Comparison of ENCODE assay signal across 8 cellular contexts in genomic region chr2:95158441-95158840, GRCh38. TPM values are rescaled to one million over a fixed set of nuclear protein-coding genes. Genes with fewer than 3 reads are reported as not detected.
DNase-seq lines count a peak whose midpoint lies in the region; ATAC-seq and TF ChIP-seq lines count a peak whose summit lies in the region.

No MANE protein-coding gene starts in this region.

- no peak for ATAC-seq in HG03439 (IDR thresholded peaks at IDR 0.05; ENCODE audit: unreplicated experiment)

- intact Hi-C loops in left ventricle myocardium inferior (cut with micrococcal nuclease): no loop called here

- H3K36me3 ChIP-seq in WERI-Rb-1 (peaks cover 35% of the 10 kb centered on the region), left ventricle myocardium inferior (peaks cover 38% of the 10 kb centered on the region)

- TF ChIP-seq CTCF in GM12864 (IDR thresholded peaks at IDR 0.05; ENCODE audit: low read depth, low read length, missing control alignments) (no peak), WERI-Rb-1 (IDR thresholded peaks at IDR 0.05; ENCODE audit: low read depth, low read length) (no peak), left ventricle myocardium inferior (IDR thresholded peaks at IDR 0.05; ENCODE audit: borderline replicate concordance) (no peak)

- H3K27me3 ChIP-seq in WERI-Rb-1 (ENCODE audit: insufficient read depth, low read depth, severe bottlenecking) (no peaks in the 10 kb centered on the region), left ventricle myocardium inferior (ENCODE audit: low read depth) (no peaks in the 10 kb centered on the region)

- peaks cover 4% of the 10 kb centered on the region for H3K9me3 ChIP-seq in WERI-Rb-1 (ENCODE audit: severe bottlenecking)
- peaks cover 20% of the 10 kb centered on the region for H3K9me3 ChIP-seq in left ventricle myocardium inferior (replicated peaks)

- H3K4me1 ChIP-seq in left ventricle myocardium inferior: peaks cover 24% of the 10 kb centered on the region

- DNase-seq in GM12864 (ENCODE audit: low read depth) (no peak), WERI-Rb-1 (peak; percentile 54), left ventricle myocardium inferior (no peak), skeletal muscle cell (ENCODE audit: low read depth) (no peak), SHP77 treated with DMSO at 0.1 percent for 48 hours (lab: John Stamatoyannopoulos, UW) (no peak), NCI-H748 treated with DMSO at 0.1 percent for 48 hours (lab: John Stamatoyannopoulos, UW) (no peak), DMS153 (lab: John Stamatoyannopoulos, UW) (no peak)

- H3K27ac ChIP-seq in WERI-Rb-1 (peak overlapping the region; percentile 78), left ventricle myocardium inferior (replicated peaks) (peak overlapping the region; percentile 86)

- H3K4me3 ChIP-seq in GM12864 (ENCODE audit: low read depth, low read length) (peak overlapping the region; percentile 74), WERI-Rb-1 (ENCODE audit: low read depth, low read length) (peak overlapping the region; percentile 79), left ventricle myocardium inferior (peak overlapping the region; percentile 80), skeletal muscle cell (ENCODE audit: low read depth, low read length) (peak overlapping the region; percentile 83)

RNA-seq across cellular contexts. Expression of gene ZNF514, which starts 1.2 kb away (rescaled TPM):
- total RNA-seq in left ventricle myocardium inferior: 15.1 TPM

RNA-seq across cellular contexts. Expression of gene ZNF2, which starts 7.2 kb away (rescaled TPM):
- total RNA-seq in left ventricle myocardium inferior: 3.4 TPM

RNA-seq across cellular contexts. Expression of gene MRPS5, which starts 36.8 kb away (rescaled TPM):
- 81.2 TPM for total RNA-seq in left ventricle myocardium inferior

RNA-seq across cellular contexts. Expression of gene ZNF892, which starts 48.9 kb away (rescaled TPM):
- total RNA-seq in left ventricle myocardium inferior: 4.0 TPM
